1 cellular context compared by ENCODE assay signal in the genomic region with DNA sequence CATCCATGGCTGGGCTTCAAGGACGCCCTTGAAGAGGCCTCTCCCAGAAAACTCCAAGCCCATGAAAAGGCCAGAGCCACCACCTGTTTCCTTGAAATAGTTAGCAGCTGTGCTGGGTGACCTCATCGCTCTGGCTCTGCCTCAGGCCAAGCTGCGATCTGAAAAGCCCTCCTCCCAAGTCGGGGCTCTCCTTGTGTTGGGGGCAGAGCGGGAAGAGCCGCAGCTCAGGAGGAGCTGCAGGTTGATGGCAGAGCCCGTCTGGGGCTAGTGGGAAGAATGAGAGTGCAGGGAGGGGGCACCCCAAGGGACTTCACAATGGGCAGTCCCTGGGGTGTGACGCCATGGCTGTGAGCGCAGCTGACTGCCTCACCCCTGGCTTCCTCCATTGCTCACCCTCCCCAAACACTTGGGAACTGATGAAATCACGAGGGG.
TF ChIP-seq lines count a peak whose summit lies in the region.

No MANE protein-coding gene starts in this region.

TF ChIP-seq in K562, 482 proteins besides CTCF, POLR2A, EP300 and RAD21 (continued from another document):
- TF ChIP-seq ETV5 (CRISPR knock-in tag; IDR thresholded peaks at IDR 0.05; ENCODE audit: low read depth) (no peak), EZH2 (IDR thresholded peaks at IDR 0.05; ENCODE audit: borderline replicate concordance, low read depth, low read length) (no peak)
